ENCODE assay signal across 8 cellular contexts in the genomic region with DNA sequence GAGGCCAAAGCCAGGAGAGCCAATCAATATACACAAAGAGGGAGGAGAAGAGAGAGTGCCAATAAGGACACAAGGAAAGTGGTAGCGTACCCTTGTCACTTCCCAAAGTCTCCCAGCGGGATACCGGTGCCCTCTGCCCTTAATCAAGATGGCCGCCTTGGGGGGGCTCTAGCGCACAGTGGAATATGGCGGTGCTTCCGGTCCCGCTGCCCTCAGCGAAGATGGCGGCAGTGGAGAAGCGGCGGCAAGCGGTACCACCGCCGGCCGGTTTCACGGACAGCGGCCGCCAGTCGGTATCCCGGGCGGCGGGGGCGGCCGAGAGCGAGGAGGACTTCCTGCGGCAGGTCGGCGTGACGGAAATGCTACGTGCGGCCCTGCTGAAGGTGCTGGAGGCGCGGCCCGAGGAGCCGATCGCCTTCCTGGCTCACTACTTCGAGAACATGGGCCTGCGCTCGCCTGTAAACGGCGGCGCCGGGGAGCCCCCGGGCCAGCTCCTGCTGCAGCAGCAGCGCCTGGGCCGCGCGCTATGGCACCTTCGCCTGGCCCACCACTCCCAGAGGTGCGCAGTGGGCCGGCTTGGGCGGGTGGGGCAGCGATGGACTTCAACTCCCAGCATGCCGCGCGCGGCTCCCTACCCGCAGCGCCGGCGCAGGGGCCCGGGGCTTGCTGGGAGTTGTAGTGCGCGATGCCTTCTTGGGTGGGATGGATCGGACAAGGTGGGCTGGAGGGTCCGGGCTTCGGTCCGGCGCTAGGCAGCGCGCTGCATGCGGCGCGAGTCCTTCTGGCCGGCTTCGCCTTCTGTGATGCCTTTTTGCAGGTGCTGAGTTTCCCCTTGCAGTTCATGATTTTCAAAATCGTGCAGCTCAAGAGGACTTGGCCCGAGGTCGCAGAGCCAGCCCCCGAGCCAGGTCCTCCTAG. TPM values are rescaled to one million over a fixed set of nuclear protein-coding genes. Genes with fewer than 3 reads are reported as not detected.
DNase-seq lines count a peak whose midpoint lies in the region; ATAC-seq and TF ChIP-seq lines count a peak whose summit lies in the region.

A gene with protein sequence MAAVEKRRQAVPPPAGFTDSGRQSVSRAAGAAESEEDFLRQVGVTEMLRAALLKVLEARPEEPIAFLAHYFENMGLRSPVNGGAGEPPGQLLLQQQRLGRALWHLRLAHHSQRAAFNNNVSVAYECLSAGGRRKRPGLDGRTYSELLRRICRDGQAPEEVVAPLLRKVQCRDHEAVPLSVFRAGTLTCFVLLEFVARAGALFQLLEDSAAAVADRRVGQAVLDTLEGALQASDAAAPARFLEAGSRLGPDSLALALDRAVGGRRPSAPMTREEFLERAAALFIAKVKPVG (plus strand): TSS at position 212 of the 918 bp plus-strand sequence. CDS start 10 bp downstream, at position 222.

- DNase-seq in AG10803 (ENCODE audit: low read depth) = peak; percentile 60
- DNase-seq in NCI-H524 (lab: John Stamatoyannopoulos, UW) = peak; percentile 66 to 88
- peak; percentile 85 to 89 for DNase-seq in activated CD4-positive, alpha-beta T cell treated with anti-CD3 and anti-CD28 coated beads, Interleukin-2, amount 50 U/mL, for 48 hours
- peak; percentile 67 to 97 (median 82) for DNase-seq in dorsolateral prefrontal cortex
- peak; percentile 94 to 99 for DNase-seq in lower leg skin (ENCODE audit: low spot score in 2 of 2)
- DNase-seq in stimulated activated CD4-positive, alpha-beta T cell treated with anti-CD3 and anti-CD28 coated beads, Interleukin-4, amount 100 ng/mL, for 4 hours = peak; percentile 77 to 85

- H3K4me3 ChIP-seq in AG10803 (ENCODE audit: low read length) = peak within 1 kb of the TSS; percentile 86
- peak within 1 kb of the TSS; percentile 74 to 100 (median 99) for H3K4me3 ChIP-seq in dorsolateral prefrontal cortex
- H3K4me3 ChIP-seq in lower leg skin (ENCODE audit: low read depth, poor library complexity, severe bottlenecking) = peak within 1 kb of the TSS; percentile 69

- H3K27ac ChIP-seq in dorsolateral prefrontal cortex = peak within 1 kb of the TSS; percentile 93 to 100 (median 99)

- ATAC-seq in GM18909 (IDR thresholded peaks at IDR 0.05; ENCODE audit: poor library complexity, unreplicated experiment) = peak; percentile 59
- ATAC-seq in HG03139 (IDR thresholded peaks at IDR 0.05; ENCODE audit: unreplicated experiment) = peak; percentile 42

- 1 to 2% methylated on average over 25 to 53 of the region's 81 CpGs for WGBS in lower leg skin, 2 donors

- intact Hi-C loops in dorsolateral prefrontal cortex (cut with DNase I) = loop anchor here (1.0 to 5.0 kb wide), 5 partner anchors 18 to 289 kb away; a partner anchor contains a TSS
- intact Hi-C loops in lower leg skin (cut with DNase I; ENCODE audit: low total_unique reads) = no loop called here

- TF ChIP-seq POLR2A in lower leg skin (IDR thresholded peaks at IDR 0.05) = no peak

- no peak for TF ChIP-seq CTCF in AG10803 (conservative IDR thresholded peaks at IDR 0.05; ENCODE audit: low read length)
- TF ChIP-seq CTCF in dorsolateral prefrontal cortex (IDR thresholded peaks at IDR 0.05 in 54 of 56, conservative IDR thresholded peaks at IDR 0.05 in 2 of 56; ENCODE audit: low read depth in 1 of 56, partially characterized antibody in 56 of 56) = peak in 5 of 56 donors; percentile 2 to 33 (median 15)
- no peak for TF ChIP-seq CTCF in lower leg skin (IDR thresholded peaks at IDR 0.05)

- no peaks in the 10 kb centered on the region for H3K27me3 ChIP-seq in dorsolateral prefrontal cortex

RNA-seq across cellular contexts. Expression of the gene that starts here (rescaled TPM):
- 10 to 100 TPM; 13.7 to 35.3 (median 21.6) TPM for total RNA-seq in dorsolateral prefrontal cortex
- 10 to 100 TPM; 23.4 to 73.8 (median 62.1) TPM for total RNA-seq in lower leg skin

Comparison
In these comparisons a context has a peak if more than half of its experiments do, and no peak if none do; other contexts are left out.
1. Peak in every context shown above with its lines: DNase-seq, ATAC-seq, H3K4me3 ChIP-seq and H3K27ac ChIP-seq.